In genomic region chr15:50959717-50960116, GRCh38 we compare ENCODE assay signal across 1 cellular context.
TF ChIP-seq lines count a peak whose summit lies in the region.

No MANE protein-coding gene starts in this region.

TF ChIP-seq in H1, 55 proteins besides CTCF, POLR2A, EP300 and RAD21:
- TF ChIP-seq, protein P1, sequence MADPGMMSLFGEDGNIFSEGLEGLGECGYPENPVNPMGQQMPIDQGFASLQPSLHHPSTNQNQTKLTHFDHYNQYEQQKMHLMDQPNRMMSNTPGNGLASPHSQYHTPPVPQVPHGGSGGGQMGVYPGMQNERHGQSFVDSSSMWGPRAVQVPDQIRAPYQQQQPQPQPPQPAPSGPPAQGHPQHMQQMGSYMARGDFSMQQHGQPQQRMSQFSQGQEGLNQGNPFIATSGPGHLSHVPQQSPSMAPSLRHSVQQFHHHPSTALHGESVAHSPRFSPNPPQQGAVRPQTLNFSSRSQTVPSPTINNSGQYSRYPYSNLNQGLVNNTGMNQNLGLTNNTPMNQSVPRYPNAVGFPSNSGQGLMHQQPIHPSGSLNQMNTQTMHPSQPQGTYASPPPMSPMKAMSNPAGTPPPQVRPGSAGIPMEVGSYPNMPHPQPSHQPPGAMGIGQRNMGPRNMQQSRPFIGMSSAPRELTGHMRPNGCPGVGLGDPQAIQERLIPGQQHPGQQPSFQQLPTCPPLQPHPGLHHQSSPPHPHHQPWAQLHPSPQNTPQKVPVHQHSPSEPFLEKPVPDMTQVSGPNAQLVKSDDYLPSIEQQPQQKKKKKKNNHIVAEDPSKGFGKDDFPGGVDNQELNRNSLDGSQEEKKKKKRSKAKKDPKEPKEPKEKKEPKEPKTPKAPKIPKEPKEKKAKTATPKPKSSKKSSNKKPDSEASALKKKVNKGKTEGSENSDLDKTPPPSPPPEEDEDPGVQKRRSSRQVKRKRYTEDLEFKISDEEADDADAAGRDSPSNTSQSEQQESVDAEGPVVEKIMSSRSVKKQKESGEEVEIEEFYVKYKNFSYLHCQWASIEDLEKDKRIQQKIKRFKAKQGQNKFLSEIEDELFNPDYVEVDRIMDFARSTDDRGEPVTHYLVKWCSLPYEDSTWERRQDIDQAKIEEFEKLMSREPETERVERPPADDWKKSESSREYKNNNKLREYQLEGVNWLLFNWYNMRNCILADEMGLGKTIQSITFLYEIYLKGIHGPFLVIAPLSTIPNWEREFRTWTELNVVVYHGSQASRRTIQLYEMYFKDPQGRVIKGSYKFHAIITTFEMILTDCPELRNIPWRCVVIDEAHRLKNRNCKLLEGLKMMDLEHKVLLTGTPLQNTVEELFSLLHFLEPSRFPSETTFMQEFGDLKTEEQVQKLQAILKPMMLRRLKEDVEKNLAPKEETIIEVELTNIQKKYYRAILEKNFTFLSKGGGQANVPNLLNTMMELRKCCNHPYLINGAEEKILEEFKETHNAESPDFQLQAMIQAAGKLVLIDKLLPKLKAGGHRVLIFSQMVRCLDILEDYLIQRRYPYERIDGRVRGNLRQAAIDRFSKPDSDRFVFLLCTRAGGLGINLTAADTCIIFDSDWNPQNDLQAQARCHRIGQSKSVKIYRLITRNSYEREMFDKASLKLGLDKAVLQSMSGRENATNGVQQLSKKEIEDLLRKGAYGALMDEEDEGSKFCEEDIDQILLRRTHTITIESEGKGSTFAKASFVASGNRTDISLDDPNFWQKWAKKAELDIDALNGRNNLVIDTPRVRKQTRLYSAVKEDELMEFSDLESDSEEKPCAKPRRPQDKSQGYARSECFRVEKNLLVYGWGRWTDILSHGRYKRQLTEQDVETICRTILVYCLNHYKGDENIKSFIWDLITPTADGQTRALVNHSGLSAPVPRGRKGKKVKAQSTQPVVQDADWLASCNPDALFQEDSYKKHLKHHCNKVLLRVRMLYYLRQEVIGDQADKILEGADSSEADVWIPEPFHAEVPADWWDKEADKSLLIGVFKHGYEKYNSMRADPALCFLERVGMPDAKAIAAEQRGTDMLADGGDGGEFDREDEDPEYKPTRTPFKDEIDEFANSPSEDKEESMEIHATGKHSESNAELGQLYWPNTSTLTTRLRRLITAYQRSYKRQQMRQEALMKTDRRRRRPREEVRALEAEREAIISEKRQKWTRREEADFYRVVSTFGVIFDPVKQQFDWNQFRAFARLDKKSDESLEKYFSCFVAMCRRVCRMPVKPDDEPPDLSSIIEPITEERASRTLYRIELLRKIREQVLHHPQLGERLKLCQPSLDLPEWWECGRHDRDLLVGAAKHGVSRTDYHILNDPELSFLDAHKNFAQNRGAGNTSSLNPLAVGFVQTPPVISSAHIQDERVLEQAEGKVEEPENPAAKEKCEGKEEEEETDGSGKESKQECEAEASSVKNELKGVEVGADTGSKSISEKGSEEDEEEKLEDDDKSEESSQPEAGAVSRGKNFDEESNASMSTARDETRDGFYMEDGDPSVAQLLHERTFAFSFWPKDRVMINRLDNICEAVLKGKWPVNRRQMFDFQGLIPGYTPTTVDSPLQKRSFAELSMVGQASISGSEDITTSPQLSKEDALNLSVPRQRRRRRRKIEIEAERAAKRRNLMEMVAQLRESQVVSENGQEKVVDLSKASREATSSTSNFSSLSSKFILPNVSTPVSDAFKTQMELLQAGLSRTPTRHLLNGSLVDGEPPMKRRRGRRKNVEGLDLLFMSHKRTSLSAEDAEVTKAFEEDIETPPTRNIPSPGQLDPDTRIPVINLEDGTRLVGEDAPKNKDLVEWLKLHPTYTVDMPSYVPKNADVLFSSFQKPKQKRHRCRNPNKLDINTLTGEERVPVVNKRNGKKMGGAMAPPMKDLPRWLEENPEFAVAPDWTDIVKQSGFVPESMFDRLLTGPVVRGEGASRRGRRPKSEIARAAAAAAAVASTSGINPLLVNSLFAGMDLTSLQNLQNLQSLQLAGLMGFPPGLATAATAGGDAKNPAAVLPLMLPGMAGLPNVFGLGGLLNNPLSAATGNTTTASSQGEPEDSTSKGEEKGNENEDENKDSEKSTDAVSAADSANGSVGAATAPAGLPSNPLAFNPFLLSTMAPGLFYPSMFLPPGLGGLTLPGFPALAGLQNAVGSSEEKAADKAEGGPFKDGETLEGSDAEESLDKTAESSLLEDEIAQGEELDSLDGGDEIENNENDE (IDR thresholded peaks at IDR 0.05; ENCODE audit: insufficient replicate concordance, low read length): no peak
- TF ChIP-seq BCL11A (IDR thresholded peaks at IDR 0.05; ENCODE audit: low read depth in 2 of 2, low read length in 2 of 2): no peak
- TF ChIP-seq PHF8 (conservative IDR thresholded peaks at IDR 0.05; ENCODE audit: low read depth, low read length): no peak
- TF ChIP-seq NANOG (IDR thresholded peaks at IDR 0.05; ENCODE audit: insufficient read depth, low read depth, low read length, poor library complexity, severe bottlenecking): no peak
- no peak for TF ChIP-seq HDAC6 (IDR thresholded peaks at IDR 0.05; ENCODE audit: low read depth, low read length)
- TF ChIP-seq SAP30 (IDR thresholded peaks at IDR 0.05; ENCODE audit: insufficient read depth, insufficient replicate concordance, low read length): no peak
- TF ChIP-seq TAF7 (optimal IDR thresholded peaks at IDR 0.05; ENCODE audit: borderline replicate concordance, low read depth, low read length): no peak
- TF ChIP-seq, protein P2, sequence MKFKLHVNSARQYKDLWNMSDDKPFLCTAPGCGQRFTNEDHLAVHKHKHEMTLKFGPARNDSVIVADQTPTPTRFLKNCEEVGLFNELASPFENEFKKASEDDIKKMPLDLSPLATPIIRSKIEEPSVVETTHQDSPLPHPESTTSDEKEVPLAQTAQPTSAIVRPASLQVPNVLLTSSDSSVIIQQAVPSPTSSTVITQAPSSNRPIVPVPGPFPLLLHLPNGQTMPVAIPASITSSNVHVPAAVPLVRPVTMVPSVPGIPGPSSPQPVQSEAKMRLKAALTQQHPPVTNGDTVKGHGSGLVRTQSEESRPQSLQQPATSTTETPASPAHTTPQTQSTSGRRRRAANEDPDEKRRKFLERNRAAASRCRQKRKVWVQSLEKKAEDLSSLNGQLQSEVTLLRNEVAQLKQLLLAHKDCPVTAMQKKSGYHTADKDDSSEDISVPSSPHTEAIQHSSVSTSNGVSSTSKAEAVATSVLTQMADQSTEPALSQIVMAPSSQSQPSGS (IDR thresholded peaks at IDR 0.05; ENCODE audit: low read length): no peak
- no peak for TF ChIP-seq ASH2L (IDR thresholded peaks at IDR 0.05; ENCODE audit: low read length)
- no peak for TF ChIP-seq RNF2 (IDR thresholded peaks at IDR 0.05; ENCODE audit: borderline replicate concordance, low read depth, low read length, missing control alignments, poor library complexity, severe bottlenecking)
- TF ChIP-seq FOSL1 (IDR thresholded peaks at IDR 0.05; ENCODE audit: insufficient read depth, low read depth, low read length): no peak
- no peak for TF ChIP-seq TAF1 (IDR thresholded peaks at IDR 0.05; ENCODE audit: low read depth, low read length)
- no peak for TF ChIP-seq JUND (IDR thresholded peaks at IDR 0.05; ENCODE audit: low read length)
- no peak for TF ChIP-seq TCF12 (IDR thresholded peaks at IDR 0.05; ENCODE audit: low read depth, low read length)
- no peak for TF ChIP-seq SP2 (IDR thresholded peaks at IDR 0.05; ENCODE audit: low read length)
- TF ChIP-seq KDM5A (IDR thresholded peaks at IDR 0.05; ENCODE audit: low read length): no peak
- TF ChIP-seq, protein P3, sequence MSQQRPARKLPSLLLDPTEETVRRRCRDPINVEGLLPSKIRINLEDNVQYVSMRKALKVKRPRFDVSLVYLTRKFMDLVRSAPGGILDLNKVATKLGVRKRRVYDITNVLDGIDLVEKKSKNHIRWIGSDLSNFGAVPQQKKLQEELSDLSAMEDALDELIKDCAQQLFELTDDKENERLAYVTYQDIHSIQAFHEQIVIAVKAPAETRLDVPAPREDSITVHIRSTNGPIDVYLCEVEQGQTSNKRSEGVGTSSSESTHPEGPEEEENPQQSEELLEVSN (IDR thresholded peaks at IDR 0.05): no peak
- TF ChIP-seq SIRT6 (IDR thresholded peaks at IDR 0.05; ENCODE audit: low read length): no peak
- TF ChIP-seq GTF2F1 (IDR thresholded peaks at IDR 0.05; ENCODE audit: borderline replicate concordance, low read depth, low read length): no peak
- no peak for TF ChIP-seq POU5F1 (IDR thresholded peaks at IDR 0.05; ENCODE audit: low read depth, low read length)
TF ChIP-seq in H1: peak in this region for 0.
